In the genomic region with DNA sequence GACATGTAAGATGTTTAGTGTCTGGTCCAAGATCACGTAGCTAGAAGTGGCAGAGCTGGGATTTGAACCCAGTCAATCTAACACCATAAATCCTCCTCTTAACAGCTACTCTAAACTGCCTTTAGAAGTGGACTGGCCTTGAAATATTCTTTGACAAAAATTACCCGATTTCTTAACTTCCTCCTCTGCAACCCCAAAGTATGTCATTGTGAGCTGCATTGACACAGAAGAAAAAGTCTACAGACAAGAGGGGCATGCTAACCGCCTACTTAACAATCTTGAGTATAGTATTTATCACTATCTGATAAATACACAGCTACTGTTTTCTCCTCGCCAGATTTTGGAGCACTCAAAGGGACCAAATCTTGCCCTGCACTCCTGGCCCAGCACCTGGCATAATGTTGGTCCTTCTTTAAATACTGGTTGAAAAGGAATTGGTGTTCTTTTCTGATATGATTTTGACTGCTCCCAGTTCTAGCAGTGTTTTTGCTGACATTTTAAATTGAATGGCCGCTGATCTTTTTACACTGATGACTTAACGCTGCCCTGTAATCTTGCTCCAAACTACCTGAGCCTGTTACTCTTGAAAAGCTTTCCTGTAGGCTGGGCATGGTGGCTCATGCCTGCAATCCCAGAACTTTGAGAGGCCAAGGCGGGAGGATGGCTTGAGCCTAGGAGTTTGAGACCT, we compare ENCODE assay signal across 15 cellular contexts. TPM values are rescaled to one million over a fixed set of nuclear protein-coding genes. Genes with fewer than 3 reads are reported as not detected.
DNase-seq lines count a peak whose midpoint lies in the region; ATAC-seq and TF ChIP-seq lines count a peak whose summit lies in the region.
"Had no signal": no experiment of that assay in that cellular context is flagged by ENCODE, and none has a peak within 500 bp of the region (broad histone marks: within the 10 kb centered on the region; RNA-seq: fewer than 3 reads in every experiment).

No MANE protein-coding gene starts in this region.

- no peaks in the 10 kb centered on the region for H3K9me2 ChIP-seq in PC-3 (replicated peaks; ENCODE audit: low read length)

- H3K4me1 ChIP-seq in H9 (ENCODE audit: insufficient read depth, low read length) (no peaks in the 10 kb centered on the region; the same call in 1 of the 2 replicates), thyroid gland (peaks cover 73 to 88% of the 10 kb centered on the region in 2 donors), PC-3 (ENCODE audit: insufficient read depth, low read length) (peaks cover 20% of the 10 kb centered on the region; the same call in 1 of the 2 replicates)

- CTCF ChIA-PET in PC-3 (lab: Charles Lee): no interaction called here

- no peaks in the 10 kb centered on the region for H3K9me3 ChIP-seq in H9 (ENCODE audit: control insufficient read depth, low read depth, low read length)
- no peaks in the 10 kb centered on the region for H3K9me3 ChIP-seq in T-helper 17 cell (ENCODE audit: control insufficient read depth, low read length, poor library complexity, severe bottlenecking)
- no peaks in the 10 kb centered on the region for H3K9me3 ChIP-seq in thyroid gland
- no peaks in the 10 kb centered on the region for H3K9me3 ChIP-seq in PC-3 (ENCODE audit: low read length)
- H3K9me3 ChIP-seq: BLaER1 treated with 17β-estradiol and CSF1 and Interleukin-3, amounts not matched to agents 10 nM and 100 nM; MG63 had no signal

- H2BK5ac ChIP-seq in H9 (ENCODE audit: insufficient read length, low read length): no peak overlapping the region

- no peaks in the 10 kb centered on the region for H4K20me1 ChIP-seq in H9 (ENCODE audit: control insufficient read depth, insufficient read depth, insufficient read length)
- H4K20me1 ChIP-seq in PC-3 (ENCODE audit: low read length): no peaks in the 10 kb centered on the region

- H3K4ac ChIP-seq in H9 (ENCODE audit: low read depth, low read length): no peak overlapping the region

- H4K91ac ChIP-seq in H9 (ENCODE audit: insufficient read length, low read depth, low read length): no peak overlapping the region

- no peak overlapping the region for H2BK15ac ChIP-seq in H9 (ENCODE audit: low read depth, low read length)

- no peak overlapping the region for H3K9ac ChIP-seq in H9 (ENCODE audit: extremely low read depth, insufficient read length, low read length)
- no peak overlapping the region for H3K9ac ChIP-seq in PC-3 (ENCODE audit: low read length)
- H3K9ac ChIP-seq: BLaER1 treated with 17β-estradiol and CSF1 and Interleukin-3, amounts not matched to agents 10 nM and 100 nM had no signal

- H3K23me2 ChIP-seq in H9 (ENCODE audit: insufficient read length, low read depth, low read length, poor library complexity, severe bottlenecking): no peaks in the 10 kb centered on the region

- H4K5ac ChIP-seq in H9 (ENCODE audit: insufficient read length, low read depth, low read length): no peak overlapping the region

- no peak overlapping the region for H3K18ac ChIP-seq in H9 (ENCODE audit: insufficient read length, low read depth, low read length)

- no peaks in the 10 kb centered on the region for H3K27me3 ChIP-seq in H9 (ENCODE audit: insufficient read depth, low read length)
- no peaks in the 10 kb centered on the region for H3K27me3 ChIP-seq in thyroid gland
- H3K27me3 ChIP-seq in PC-3 (ENCODE audit: low read length): no peaks in the 10 kb centered on the region
- H3K27me3 ChIP-seq: MG63 had no signal

- H2AK5ac ChIP-seq in H9 (ENCODE audit: insufficient read length, low read length): no peak overlapping the region

- no peak overlapping the region for H2BK20ac ChIP-seq in H9 (ENCODE audit: low read depth, low read length, poor library complexity, severe bottlenecking)

- TF ChIP-seq CTCF in H9 (conservative IDR thresholded peaks at IDR 0.05): no peak
- TF ChIP-seq CTCF in thyroid gland (IDR thresholded peaks at IDR 0.05): no peak
- no peak for TF ChIP-seq CTCF in PC-3 (conservative IDR thresholded peaks at IDR 0.05; ENCODE audit: low read depth, low read length)

- H3T11ph ChIP-seq in H9 (ENCODE audit: low read length): no peak overlapping the region

- no TSS peak for BruUV-seq in PC-3 (replicated peaks; lab: Mats Ljungman, UMichigan)

- intact Hi-C loops in thyroid gland (cut with DNase I): no loop called here
- intact Hi-C loops in posterior cingulate gyrus (cut with DNase I): loop anchor here (10.0 kb wide), 1 partner anchor 55 kb away; no protein-coding TSS in a partner anchor
- intact Hi-C loops in PC-3 (cut with micrococcal nuclease): no loop called here

- H3K27ac ChIP-seq in H9 (ENCODE audit: insufficient read length, low read depth, low read length): no peak overlapping the region
- peak overlapping the region in 2 of 3 donors; percentile 1 to 38 for H3K27ac ChIP-seq in thyroid gland
- H3K27ac ChIP-seq in PC-3 (ENCODE audit: low read length): no peak overlapping the region
- H3K27ac ChIP-seq: BLaER1 treated with 17β-estradiol and CSF1 and Interleukin-3, amounts not matched to agents 10 nM and 100 nM had no signal

- DNase-seq in H9 (no peak), MV-4-11 (lab: John Stamatoyannopoulos, UW) (peak; percentile 49), T-helper 17 cell (no peak), thyroid gland (no peak), posterior cingulate gyrus (no peak), PC-3 (no peak)
- DNase-seq: EL, KG1, MG63, NCI-H1417 treated with DMSO at 0.1 percent for 48 hours, NCI-H2029, NCI-H2171 treated with DMSO at 0.1 percent for 48 hours had no signal

- H3K36me3 ChIP-seq in thyroid gland: no peaks in the 10 kb centered on the region
- no peaks in the 10 kb centered on the region for H3K36me3 ChIP-seq in PC-3 (ENCODE audit: low read depth, low read length)
- H3K36me3 ChIP-seq: MG63 had no signal

- H2BK120ac ChIP-seq in H9 (ENCODE audit: low read depth, low read length, poor library complexity, severe bottlenecking): no peak overlapping the region

- H3K27me3 Mint-ChIP-seq in H9 (ENCODE audit: low read depth) (no peaks in the 10 kb centered on the region; the same call in 1 of the 2 replicates), T-helper 17 cell (no peaks in the 10 kb centered on the region)

- peak overlapping the region in 2 of 3 experiments; percentile 21 to 38; a peak in 1 of 7 replicates for H3K27ac Mint-ChIP-seq in H9
- H3K27ac Mint-ChIP-seq in T-helper 17 cell: peak overlapping the region; percentile 45

- H3F3A ChIP-seq in PC-3 (ENCODE audit: low read length, unreplicated experiment): no peaks in the 10 kb centered on the region

- H4K8ac ChIP-seq in H9 (replicated peaks; ENCODE audit: insufficient read length, low read depth, low read length): no peak overlapping the region

- no peaks in the 10 kb centered on the region for H3K9me3 Mint-ChIP-seq in H9

- H2AFZ ChIP-seq in H9 (ENCODE audit: low read length) (no peak overlapping the region), PC-3 (ENCODE audit: low read length) (no peak overlapping the region)

- H3K36me3 Mint-ChIP-seq in H9 (ENCODE audit: insufficient read depth in 1 of 3, low read depth in 3 of 3) (no peaks in the 10 kb centered on the region), T-helper 17 cell (ENCODE audit: low read depth) (no peaks in the 10 kb centered on the region)

- no peak overlapping the region for H3K4me3 ChIP-seq in thyroid gland (replicated peaks in 1 of 3)
- no peak overlapping the region for H3K4me3 ChIP-seq in PC-3 (ENCODE audit: low read length)
- H3K4me3 ChIP-seq: BLaER1 treated with 17β-estradiol and CSF1 and Interleukin-3, amounts not matched to agents 10 nM and 100 nM; MG63 had no signal

- POLR2A ChIA-PET in PC-3 (lab: Charles Lee; ENCODE audit: unreplicated experiment): no interaction called here

- H3K79me1 ChIP-seq in H9 (ENCODE audit: insufficient read depth, low read depth, low read length, poor library complexity, severe bottlenecking): no peaks in the 10 kb centered on the region

- H3K4me2 ChIP-seq in H9 (ENCODE audit: insufficient read depth, insufficient read length, low read length) (no peak overlapping the region), PC-3 (ENCODE audit: low read length) (no peak overlapping the region)

- H3K14ac ChIP-seq in H9 (ENCODE audit: insufficient read depth, low read length): no peak overlapping the region

- H2BK12ac ChIP-seq in H9 (ENCODE audit: insufficient read length, low read depth, low read length): no peak overlapping the region

- H3K23ac ChIP-seq in H9 (ENCODE audit: insufficient read length, low read depth, low read length): no peak overlapping the region

- no peak for ATAC-seq in T-helper 17 cell
- no peak for ATAC-seq in HG03469 (IDR thresholded peaks at IDR 0.05; ENCODE audit: unreplicated experiment)
- ATAC-seq in PC-3: no peak
- ATAC-seq: SK-N-SH treated with all-trans-retinoic acid at 6 μM for 48 hours had no signal

- WGBS in H9 (ENCODE audit: extremely low coverage, insufficient read length, low lambda C conversion rate): no CpG with 5 or more reads among the region's 7 CpGs
- WGBS in thyroid gland, 2 donors: 91 to 95% methylated on average over 7 of the region's 7 CpGs

- H3K79me2 ChIP-seq in H9 (ENCODE audit: insufficient read depth, low read length) (no peaks in the 10 kb centered on the region), PC-3 (ENCODE audit: low read length) (peaks cover 7% of the 10 kb centered on the region; the same call in 1 of the 2 replicates)

- no peak overlapping the region for H3K56ac ChIP-seq in H9 (ENCODE audit: insufficient read length, low read depth, low read length)

- H3K4me3 Mint-ChIP-seq in H9: no peak overlapping the region
- no peak overlapping the region for H3K4me3 Mint-ChIP-seq in T-helper 17 cell

- peaks cover 11 to 23% of the 10 kb centered on the region in 2 experiments for H3K4me1 Mint-ChIP-seq in H9
- H3K4me1 Mint-ChIP-seq in T-helper 17 cell: peaks cover 25% of the 10 kb centered on the region

- no peak for TF ChIP-seq POLR2A in thyroid gland (IDR thresholded peaks at IDR 0.05)

RNA-seq across cellular contexts. Expression of gene ITPR1, which starts 36.9 kb away (rescaled TPM):
- total RNA-seq in H9 (2021): 1.8 and 4.2 TPM in 2 replicates
- 100 to 1,000 TPM in 1 of 2 donors, 10 to 100 TPM in 1; 92.0 to 102 TPM for total RNA-seq in T-helper 17 cell
- total RNA-seq in thyroid gland: 100 to 1,000 TPM; 210 to 261 (median 232) TPM
- 48.5 and 57.5 TPM in 2 replicates for total RNA-seq in PC-3 (2014; rRNA removed)

Comparison
In these comparisons a context has a peak if more than half of its experiments do, and no peak if none do; other contexts are left out.
1. H3K27ac ChIP-seq: peak in thyroid gland (2 of 3); none in H9 (single experiment) and PC-3 (single experiment).